In the genomic region with DNA sequence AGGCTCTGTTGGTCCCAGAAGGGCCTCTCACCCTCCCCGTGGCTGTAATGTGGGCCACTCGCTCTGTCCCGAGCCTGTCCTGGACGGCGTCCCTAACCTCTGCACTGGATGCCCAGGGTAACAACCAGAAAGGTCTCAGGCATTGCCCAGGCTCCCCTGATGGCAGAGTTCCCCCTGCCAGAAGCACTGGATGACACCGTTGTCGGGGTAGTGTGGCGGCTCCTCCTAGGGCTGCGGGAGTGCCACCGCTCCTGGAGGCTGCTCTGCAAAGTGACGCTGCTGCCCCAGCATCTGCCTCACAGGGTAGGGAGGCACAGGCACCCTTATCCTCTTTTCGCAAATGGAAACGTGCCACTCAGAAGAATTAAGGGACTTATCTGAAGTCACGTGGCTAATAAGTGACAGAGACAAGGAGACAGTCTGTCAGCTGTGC, we compare ENCODE assay signal across 15 cellular contexts. TPM values are rescaled to one million over a fixed set of nuclear protein-coding genes. Genes with fewer than 3 reads are reported as not detected.
DNase-seq lines count a peak whose midpoint lies in the region; ATAC-seq, FAIRE-seq and TF ChIP-seq lines count a peak whose summit lies in the region.
"Had no signal": no experiment of that assay in that cellular context is flagged by ENCODE, and none has a peak within 500 bp of the region (broad histone marks: within the 10 kb centered on the region; RNA-seq: fewer than 3 reads in every experiment).

No MANE protein-coding gene starts in this region.

- H3K9me3 ChIP-seq in Panc1 (ENCODE audit: control insufficient read depth, insufficient read depth, low read depth, low read length): no peaks in the 10 kb centered on the region
- H3K9me3 ChIP-seq in heart right ventricle: no peaks in the 10 kb centered on the region

- peak; percentile 88 for DNase-seq in D341Med (ENCODE audit: low spot score)
- no peak for DNase-seq in Panc1 (ENCODE audit: low read depth, low spot score)
- no peak for DNase-seq in heart right ventricle
- DNase-seq in natural killer cell treated with Interleukin-12 subunit alpha and Interleukin-12 subunit beta and Interleukin-15 and Interleukin-18, amount 100 ng/mL, for 72 hours (ENCODE audit: low spot score): no peak
- no peak for DNase-seq in GM19239 (ENCODE audit: insufficient read length, low spot score)
- no peak for DNase-seq in NCI-H2227 (lab: John Stamatoyannopoulos, UW; ENCODE audit: unreplicated experiment)
- DNase-seq in NCI-H345 (lab: John Stamatoyannopoulos, UW): no peak
- DNase-seq: activated gamma-delta T cell treated with Interleukin-2 at 50 U/mL for 16 hours, erythroblast, NCI-H1694, NCI-H510A treated with DMSO at 0.1 percent for 48 hours, PC-3 had no signal

- in situ Hi-C loops in Panc1 (cut with HindIII; ENCODE audit: low pct_unique_long_range_greater_than_20kb, low sequenced_read_pairs): no loop called here

- no peak for FAIRE-seq in GM19239 (lab: Jason Lieb, UNC)
- FAIRE-seq: GM18507, keratinocyte had no signal

- no TSS peak for BruUV-seq in Panc1 (replicated peaks; lab: Mats Ljungman, UMichigan)

- no peak overlapping the region for H3K4me3 ChIP-seq in Panc1 (ENCODE audit: low read depth in 2 of 2, low read length in 2 of 2)
- no peak overlapping the region for H3K4me3 ChIP-seq in heart right ventricle

- CTCF ChIA-PET in Panc1 (lab: Charles Lee): no interaction called here

- H3K27ac Mint-ChIP-seq in natural killer cell treated with Interleukin-12 subunit alpha and Interleukin-12 subunit beta and Interleukin-15 and Interleukin-18, amount 100 ng/mL, for 72 hours: peak overlapping the region; percentile 0 to 34

- H3K36me3 ChIP-seq in Panc1 (ENCODE audit: control insufficient read depth, insufficient read depth, low read length) (peaks cover 9% of the 10 kb centered on the region; the same call in 1 of the 2 replicates), heart right ventricle (peaks cover 0 to 100% (median 80%) of the 10 kb centered on the region in 9 donors)

- no peaks in the 10 kb centered on the region for H3K4me1 ChIP-seq in Panc1 (ENCODE audit: control insufficient read depth, insufficient read depth, low read length)
- peaks cover 0 to 18% (median 5%) of the 10 kb centered on the region in 9 donors for H3K4me1 ChIP-seq in heart right ventricle

- H3K36me3 Mint-ChIP-seq in natural killer cell treated with Interleukin-12 subunit alpha and Interleukin-12 subunit beta and Interleukin-15 and Interleukin-18, amount 100 ng/mL, for 72 hours: peaks cover 15% of the 10 kb centered on the region

- ATAC-seq in Panc1: peak; percentile 52
- peak; percentile 36 to 87 (median 74) for ATAC-seq in heart right ventricle
- peak; percentile 15 to 46 for ATAC-seq in natural killer cell treated with Interleukin-12 subunit alpha and Interleukin-12 subunit beta and Interleukin-15 and Interleukin-18, amount 100 ng/mL, for 72 hours
- ATAC-seq in GM19467 (IDR thresholded peaks at IDR 0.05; ENCODE audit: unreplicated experiment): no peak
- ATAC-seq: PC-3 had no signal

- H3K27ac ChIP-seq in Panc1 (ENCODE audit: low read length) (no peak overlapping the region), heart right ventricle (peak overlapping the region in 1 of 10 donors; percentile 50)

- no peaks in the 10 kb centered on the region for H3K27me3 ChIP-seq in Panc1 (ENCODE audit: control insufficient read depth, insufficient read depth, low read length)
- H3K27me3 ChIP-seq in heart right ventricle: no peaks in the 10 kb centered on the region

- TF ChIP-seq CTCF in Panc1 (IDR thresholded peaks at IDR 0.05): no peak
- TF ChIP-seq CTCF in heart right ventricle (IDR thresholded peaks at IDR 0.05): no peak

- H3K4me3 Mint-ChIP-seq in natural killer cell treated with Interleukin-12 subunit alpha and Interleukin-12 subunit beta and Interleukin-15 and Interleukin-18, amount 100 ng/mL, for 72 hours: no peak overlapping the region

- POLR2A ChIA-PET in Panc1 (lab: Charles Lee): no interaction called here

- H3K9me3 Mint-ChIP-seq in natural killer cell treated with Interleukin-12 subunit alpha and Interleukin-12 subunit beta and Interleukin-15 and Interleukin-18, amount 100 ng/mL, for 72 hours: no peaks in the 10 kb centered on the region

- WGBS in heart right ventricle, 2 donors: 49 to 62% methylated on average over 14 of the region's 14 CpGs

- H3K4me1 Mint-ChIP-seq in natural killer cell treated with Interleukin-12 subunit alpha and Interleukin-12 subunit beta and Interleukin-15 and Interleukin-18, amount 100 ng/mL, for 72 hours (ENCODE audit: low read depth in 2 of 2): peaks cover 9 to 10% of the 10 kb centered on the region in 2 donors

- no peaks in the 10 kb centered on the region for H3K27me3 Mint-ChIP-seq in natural killer cell treated with Interleukin-12 subunit alpha and Interleukin-12 subunit beta and Interleukin-15 and Interleukin-18, amount 100 ng/mL, for 72 hours

- intact Hi-C loops in Panc1 (cut with micrococcal nuclease; ENCODE audit: unreplicated experiment): no loop called here
- intact Hi-C loops in heart right ventricle (cut with DNase I): no loop called here

RNA-seq across cellular contexts. Expression of a gene that starts 32.0 kb away (rescaled TPM):
- total RNA-seq in Panc1 (2021; ENCODE audit: unreplicated experiment) (20.6 TPM), heart right ventricle (10 to 100 TPM; 20.4 to 35.4 (median 31.0) TPM)
- polyA plus RNA-seq in Panc1 (2012; ENCODE audit: insufficient read length): 17.2 TPM
- 10 to 100 TPM; 13.3 to 50.5 TPM for polyA plus RNA-seq in heart right ventricle
- 10 to 100 TPM; 33.4 to 39.0 TPM for total RNA-seq in natural killer cell treated with Interleukin-12 subunit alpha and Interleukin-12 subunit beta and Interleukin-15 and Interleukin-18, amount 100 ng/mL, for 72 hours
